20 cellular contexts compared by ENCODE assay signal in the genomic region with DNA sequence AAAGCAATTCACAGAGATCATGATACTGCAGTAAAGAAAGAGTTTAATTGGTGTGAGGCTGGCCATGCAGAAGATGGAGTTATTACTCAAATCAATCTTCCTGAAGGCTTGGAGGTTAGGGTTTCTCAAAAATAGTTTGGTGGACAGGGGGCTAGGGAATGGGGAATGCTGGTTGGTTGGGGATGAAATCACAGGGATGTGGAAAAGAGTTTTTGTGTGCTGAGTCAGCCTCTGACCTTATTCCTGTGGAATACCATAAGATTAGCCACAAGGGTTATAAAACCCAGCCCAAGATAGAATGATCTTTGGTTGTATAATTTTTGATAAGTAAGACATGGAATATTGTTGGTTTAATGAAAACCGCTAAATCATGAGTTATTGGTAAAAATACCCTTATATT.
DNase-seq lines count a peak whose midpoint lies in the region; ATAC-seq and TF ChIP-seq lines count a peak whose summit lies in the region.
"Had no signal": no experiment of that assay in that cellular context is flagged by ENCODE, and none has a peak within 500 bp of the region (broad histone marks: within the 10 kb centered on the region; RNA-seq: fewer than 3 reads in every experiment).

No MANE protein-coding gene starts in this region.

- peaks cover 9% of the 10 kb centered on the region for H3K4me1 Mint-ChIP-seq in neural progenitor cell
- H3K4me1 Mint-ChIP-seq: CD14-positive monocyte; CD4-positive, alpha-beta memory T cell; GM23338 had no signal

- H3K79me2 ChIP-seq in neural progenitor cell (ENCODE audit: low read depth) = no peaks in the 10 kb centered on the region

- H3K4me3 ChIP-seq in neural progenitor cell = no peak overlapping the region
- H3K4me3 ChIP-seq: A549, BLaER1, GM23338 had no signal

- H3K9ac ChIP-seq in neural progenitor cell = no peak overlapping the region
- H3K9ac ChIP-seq: BLaER1 had no signal

- H3K4me2 ChIP-seq in neural progenitor cell = no peak overlapping the region
- H3K4me2 ChIP-seq: A549, BLaER1, GM23338 had no signal

- H4K20me1 ChIP-seq in neural progenitor cell (ENCODE audit: low read depth) = no peaks in the 10 kb centered on the region
- H4K20me1 ChIP-seq: BLaER1 had no signal

- peak; percentile 94 for DNase-seq in M059J (ENCODE audit: low read depth)
- peak; percentile 22 for DNase-seq in SW480 (ENCODE audit: low spot score)
- DNase-seq in kidney tubule cell (ENCODE audit: low spot score) = peak; percentile 44
- DNase-seq in neural progenitor cell (ENCODE audit: low spot score) = no peak
- no peak for DNase-seq in activated naive CD4-positive, alpha-beta T cell treated with Interleukin-2 at 50 U/mL for 16 hours
- DNase-seq in H4 (ENCODE audit: low spot score) = no peak
- DNase-seq: CD4-positive, alpha-beta memory T cell; DMS 273 treated with DMSO at 0.1 percent for 48 hours; DMS53; DND-41; EL; H7; HFFc6; KG1 had no signal

- H3K9me3 ChIP-seq in neural progenitor cell (ENCODE audit: low read depth) = no peaks in the 10 kb centered on the region
- H3K9me3 ChIP-seq: A549, BLaER1 had no signal

- no peak overlapping the region for H2AFZ ChIP-seq in neural progenitor cell (replicated peaks)
- H2AFZ ChIP-seq: GM23338 had no signal

- no peaks in the 10 kb centered on the region for H3K27me3 ChIP-seq in neural progenitor cell
- H3K27me3 ChIP-seq: BLaER1 had no signal

- H3K4me3 Mint-ChIP-seq in neural progenitor cell = no peak overlapping the region
- H3K4me3 Mint-ChIP-seq: CD14-positive monocyte; CD4-positive, alpha-beta memory T cell; GM23338; HFFc6 had no signal

- H3K36me3 Mint-ChIP-seq in neural progenitor cell = no peaks in the 10 kb centered on the region
- H3K36me3 Mint-ChIP-seq: CD14-positive monocyte; CD4-positive, alpha-beta memory T cell had no signal

- H3K9me3 Mint-ChIP-seq in neural progenitor cell = no peaks in the 10 kb centered on the region

- no peaks in the 10 kb centered on the region for H3K4me1 ChIP-seq in neural progenitor cell
- H3K4me1 ChIP-seq: BLaER1 had no signal

- no peaks in the 10 kb centered on the region for H3K36me3 ChIP-seq in neural progenitor cell
- H3K36me3 ChIP-seq: BLaER1 had no signal

- no peaks in the 10 kb centered on the region for H3F3A ChIP-seq in neural progenitor cell (ENCODE audit: low read depth)

- no peak for TF ChIP-seq CTCF in neural progenitor cell (IDR thresholded peaks at IDR 0.05)

- H3K27ac Mint-ChIP-seq in neural progenitor cell = no peak overlapping the region
- H3K27ac Mint-ChIP-seq: CD4-positive, alpha-beta memory T cell; GM23338; HFFc6 had no signal

- ATAC-seq in GM19455 (IDR thresholded peaks at IDR 0.05; ENCODE audit: unreplicated experiment) = no peak
- ATAC-seq: A549, GM23338, HCT116 had no signal

- H3K27me3 Mint-ChIP-seq in neural progenitor cell (ENCODE audit: insufficient read depth, low read depth) = peaks cover 2% of the 10 kb centered on the region
- H3K27me3 Mint-ChIP-seq: CD4-positive, alpha-beta memory T cell had no signal

- H3K27ac ChIP-seq in neural progenitor cell = no peak overlapping the region
- H3K27ac ChIP-seq: A549, BLaER1 had no signal

Comparison
In these comparisons a context has a peak if more than half of its experiments do, and no peak if none do; other contexts are left out.
1. DNase-seq: peak in M059J (single experiment), SW480 (single experiment) and kidney tubule cell (single experiment); none in neural progenitor cell (single experiment), activated naive CD4-positive, alpha-beta T cell treated with Interleukin-2 at 50 U/mL for 16 hours (single experiment) and H4 (single experiment).